1 cellular context compared by ENCODE assay signal in the genomic region with DNA sequence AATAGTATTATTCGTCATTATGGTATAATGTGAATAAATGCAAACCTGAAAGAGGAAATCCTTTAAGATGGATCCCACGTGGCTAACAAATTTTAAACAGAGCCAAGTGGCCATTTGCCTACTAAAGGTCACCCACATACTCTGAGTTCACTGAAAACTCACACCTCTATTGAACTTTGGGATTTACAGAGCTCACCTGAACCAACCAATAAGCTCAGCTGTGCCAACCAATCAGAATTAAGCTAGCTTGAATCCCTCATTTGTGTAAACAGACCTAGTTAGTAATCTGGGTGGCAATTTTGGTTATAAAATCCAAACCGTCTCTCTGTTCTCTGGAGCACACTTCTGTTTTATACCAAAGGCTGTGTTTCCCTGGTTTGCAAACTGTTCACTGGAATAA.
TF ChIP-seq lines count a peak whose summit lies in the region.

No MANE protein-coding gene starts in this region.

TF ChIP-seq in HepG2, 621 proteins besides CTCF, POLR2A, EP300 and RAD21 (continued from another document and continues in another):
- TF ChIP-seq FLYWCH1 (CRISPR knock-in tag; IDR thresholded peaks at IDR 0.05) (no peak), ZSCAN21 (CRISPR knock-in tag; IDR thresholded peaks at IDR 0.05; ENCODE audit: borderline replicate concordance) (no peak), NCOR1 (IDR thresholded peaks at IDR 0.05; ENCODE audit: borderline replicate concordance, low read length) (no peak), ZNF275 (CRISPR knock-in tag; IDR thresholded peaks at IDR 0.05; ENCODE audit: borderline replicate concordance) (no peak), HOMEZ (CRISPR knock-in tag; IDR thresholded peaks at IDR 0.05; ENCODE audit: low read depth) (peak; percentile 41; the same call in 1 of the 2 replicates), ZNF614 (CRISPR knock-in tag; IDR thresholded peaks at IDR 0.05; ENCODE audit: borderline replicate concordance) (no peak), ZBTB1 (CRISPR knock-in tag; IDR thresholded peaks at IDR 0.05; ENCODE audit: borderline replicate concordance) (no peak), DNMT1 (CRISPR knock-in tag; IDR thresholded peaks at IDR 0.05) (no peak), PLRG1 (conservative IDR thresholded peaks at IDR 0.05) (no peak), ZNF33A (CRISPR knock-in tag; IDR thresholded peaks at IDR 0.05; ENCODE audit: borderline replicate concordance) (no peak), ZNF644 (CRISPR knock-in tag; IDR thresholded peaks at IDR 0.05; ENCODE audit: low read depth) (no peak), NBN (conservative IDR thresholded peaks at IDR 0.05) (no peak), PPARG (CRISPR knock-in tag; conservative IDR thresholded peaks at IDR 0.05) (no peak), TFDP2 (CRISPR knock-in tag; IDR thresholded peaks at IDR 0.05) (no peak), GLMP (CRISPR knock-in tag; IDR thresholded peaks at IDR 0.05; ENCODE audit: borderline replicate concordance) (no peak), ZFP82 (CRISPR knock-in tag; IDR thresholded peaks at IDR 0.05; ENCODE audit: borderline replicate concordance) (no peak), SNRNP70 (IDR thresholded peaks at IDR 0.05; ENCODE audit: low read depth, low read length) (no peak), NFYC (CRISPR knock-in tag; IDR thresholded peaks at IDR 0.05) (peak; percentile 70), GABPA (IDR thresholded peaks at IDR 0.05; ENCODE audit: low read depth, low read length) (no peak), GABPA (CRISPR knock-in tag; IDR thresholded peaks at IDR 0.05; ENCODE audit: low read depth) (no peak), ARID2 (CRISPR knock-in tag; IDR thresholded peaks at IDR 0.05; ENCODE audit: borderline replicate concordance) (no peak), JUNB (CRISPR knock-in tag; IDR thresholded peaks at IDR 0.05; ENCODE audit: borderline replicate concordance) (no peak), KLF11 (CRISPR knock-in tag; IDR thresholded peaks at IDR 0.05) (no peak), ZMYM4 (CRISPR knock-in tag; IDR thresholded peaks at IDR 0.05) (peak; percentile 43), ZBTB3 (CRISPR knock-in tag; IDR thresholded peaks at IDR 0.05; ENCODE audit: borderline replicate concordance, low read depth) (no peak), ZNF274 (CRISPR knock-in tag; IDR thresholded peaks at IDR 0.05) (no peak), ZNF292 (CRISPR knock-in tag; IDR thresholded peaks at IDR 0.05; ENCODE audit: borderline replicate concordance, low read depth) (no peak), BORCS8-MEF2B (CRISPR knock-in tag; IDR thresholded peaks at IDR 0.05) (no peak), REL (CRISPR knock-in tag; conservative IDR thresholded peaks at IDR 0.05) (no peak), PRDM10 (CRISPR knock-in tag; IDR thresholded peaks at IDR 0.05; ENCODE audit: low read depth) (no peak), ZNF781 (CRISPR knock-in tag; IDR thresholded peaks at IDR 0.05; ENCODE audit: borderline replicate concordance, not compliant biosample characterization) (no peak), EED (CRISPR knock-in tag; IDR thresholded peaks at IDR 0.05) (no peak), GMEB2 (CRISPR knock-in tag; IDR thresholded peaks at IDR 0.05; ENCODE audit: low read depth) (no peak), NKX3-1 (CRISPR knock-in tag; IDR thresholded peaks at IDR 0.05) (no peak), HDAC1 (CRISPR knock-in tag; IDR thresholded peaks at IDR 0.05) (no peak)
- TF ChIP-seq, protein P1, sequence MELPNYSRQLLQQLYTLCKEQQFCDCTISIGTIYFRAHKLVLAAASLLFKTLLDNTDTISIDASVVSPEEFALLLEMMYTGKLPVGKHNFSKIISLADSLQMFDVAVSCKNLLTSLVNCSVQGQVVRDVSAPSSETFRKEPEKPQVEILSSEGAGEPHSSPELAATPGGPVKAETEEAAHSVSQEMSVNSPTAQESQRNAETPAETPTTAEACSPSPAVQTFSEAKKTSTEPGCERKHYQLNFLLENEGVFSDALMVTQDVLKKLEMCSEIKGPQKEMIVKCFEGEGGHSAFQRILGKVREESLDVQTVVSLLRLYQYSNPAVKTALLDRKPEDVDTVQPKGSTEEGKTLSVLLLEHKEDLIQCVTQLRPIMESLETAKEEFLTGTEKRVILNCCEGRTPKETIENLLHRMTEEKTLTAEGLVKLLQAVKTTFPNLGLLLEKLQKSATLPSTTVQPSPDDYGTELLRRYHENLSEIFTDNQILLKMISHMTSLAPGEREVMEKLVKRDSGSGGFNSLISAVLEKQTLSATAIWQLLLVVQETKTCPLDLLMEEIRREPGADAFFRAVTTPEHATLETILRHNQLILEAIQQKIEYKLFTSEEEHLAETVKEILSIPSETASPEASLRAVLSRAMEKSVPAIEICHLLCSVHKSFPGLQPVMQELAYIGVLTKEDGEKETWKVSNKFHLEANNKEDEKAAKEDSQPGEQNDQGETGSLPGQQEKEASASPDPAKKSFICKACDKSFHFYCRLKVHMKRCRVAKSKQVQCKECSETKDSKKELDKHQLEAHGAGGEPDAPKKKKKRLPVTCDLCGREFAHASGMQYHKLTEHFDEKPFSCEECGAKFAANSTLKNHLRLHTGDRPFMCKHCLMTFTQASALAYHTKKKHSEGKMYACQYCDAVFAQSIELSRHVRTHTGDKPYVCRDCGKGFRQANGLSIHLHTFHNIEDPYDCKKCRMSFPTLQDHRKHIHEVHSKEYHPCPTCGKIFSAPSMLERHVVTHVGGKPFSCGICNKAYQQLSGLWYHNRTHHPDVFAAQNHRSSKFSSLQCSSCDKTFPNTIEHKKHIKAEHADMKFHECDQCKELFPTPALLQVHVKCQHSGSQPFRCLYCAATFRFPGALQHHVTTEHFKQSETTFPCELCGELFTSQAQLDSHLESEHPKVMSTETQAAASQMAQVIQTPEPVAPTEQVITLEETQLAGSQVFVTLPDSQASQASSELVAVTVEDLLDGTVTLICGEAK (IDR thresholded peaks at IDR 0.05): no peak
- TF ChIP-seq, protein P1 (CRISPR knock-in tag; IDR thresholded peaks at IDR 0.05): no peak
- TF ChIP-seq, protein P2, sequence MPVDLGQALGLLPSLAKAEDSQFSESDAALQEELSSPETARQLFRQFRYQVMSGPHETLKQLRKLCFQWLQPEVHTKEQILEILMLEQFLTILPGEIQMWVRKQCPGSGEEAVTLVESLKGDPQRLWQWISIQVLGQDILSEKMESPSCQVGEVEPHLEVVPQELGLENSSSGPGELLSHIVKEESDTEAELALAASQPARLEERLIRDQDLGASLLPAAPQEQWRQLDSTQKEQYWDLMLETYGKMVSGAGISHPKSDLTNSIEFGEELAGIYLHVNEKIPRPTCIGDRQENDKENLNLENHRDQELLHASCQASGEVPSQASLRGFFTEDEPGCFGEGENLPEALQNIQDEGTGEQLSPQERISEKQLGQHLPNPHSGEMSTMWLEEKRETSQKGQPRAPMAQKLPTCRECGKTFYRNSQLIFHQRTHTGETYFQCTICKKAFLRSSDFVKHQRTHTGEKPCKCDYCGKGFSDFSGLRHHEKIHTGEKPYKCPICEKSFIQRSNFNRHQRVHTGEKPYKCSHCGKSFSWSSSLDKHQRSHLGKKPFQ (CRISPR knock-in tag; IDR thresholded peaks at IDR 0.05; ENCODE audit: insufficient replicate concordance): no peak
